ENCODE assay signal across 13 cellular contexts in genomic region chr7:150716939-150717338, GRCh38. TPM values are rescaled to one million over a fixed set of nuclear protein-coding genes. Genes with fewer than 3 reads are reported as not detected.
DNase-seq lines count a peak whose midpoint lies in the region; ATAC-seq, FAIRE-seq and TF ChIP-seq lines count a peak whose summit lies in the region.
"Had no signal": no experiment of that assay in that cellular context is flagged by ENCODE, and none has a peak within 500 bp of the region (broad histone marks: within the 10 kb centered on the region; RNA-seq: fewer than 3 reads in every experiment).

No MANE protein-coding gene starts in this region.

- intact Hi-C loops in activated CD4-positive, alpha-beta memory T cell treated with anti-CD3 and anti-CD28 coated beads for 36 hours (cut with micrococcal nuclease): loop anchor here (1.0 to 2.0 kb wide), 4 partner anchors 16 to 37 kb away; partner anchors contain the start of gene GIMAP2
- intact Hi-C loops in kidney (cut with DNase I): no loop called here
- intact Hi-C loops in stomach (cut with DNase I; ENCODE audit: low total_unique reads): no loop called here

- H3K4me3 Mint-ChIP-seq in T-helper 2 cell treated with Interferon-gamma antibody and Interleukin-4, amounts not matched to agents 5 μg/mL and 100 μg/mL, for 36 hours: peak overlapping the region; percentile 97
- peak overlapping the region; percentile 96 for H3K4me3 Mint-ChIP-seq in activated CD4-positive, alpha-beta memory T cell treated with anti-CD3 and anti-CD28 coated beads for 36 hours
- H3K4me3 Mint-ChIP-seq: H9, neural crest cell had no signal

- 42 to 67% (median 54%) methylated on average over 4 of the region's 4 CpGs for WGBS in stomach, 5 donors

- H3K9me3 Mint-ChIP-seq in T-helper 2 cell treated with Interferon-gamma antibody and Interleukin-4, amounts not matched to agents 5 μg/mL and 100 μg/mL, for 36 hours: peaks cover 20% of the 10 kb centered on the region
- peaks cover 16% of the 10 kb centered on the region for H3K9me3 Mint-ChIP-seq in activated CD4-positive, alpha-beta memory T cell treated with anti-CD3 and anti-CD28 coated beads for 36 hours

- POLR2A ChIA-PET in activated CD4-positive, alpha-beta memory T cell treated with anti-CD3 and anti-CD28 coated beads for 36 hours (lab: Charles Lee): interaction anchor here (0.7 to 4.6 kb wide), 13 partner anchors 15 to 270 kb away, joined by 3 to 45 read pairs (median 13); partner anchors contain the start of genes GIMAP2, GIMAP4, GIMAP5 and GIMAP6

- no peak for ATAC-seq in foreskin keratinocyte

- no peak for FAIRE-seq in kidney (lab: Jason Lieb, UNC)

- H3K4me1 ChIP-seq in kidney (ENCODE audit: control insufficient read depth in 1 of 2, insufficient read depth in 1 of 2, low read depth in 1 of 2, low read length in 2 of 2) (no peaks in the 10 kb centered on the region), stomach (peaks cover 0 to 6% (median 2%) of the 10 kb centered on the region in 4 donors), foreskin keratinocyte (no peaks in the 10 kb centered on the region)

- peak overlapping the region; percentile 66 to 67 for H3K4me3 ChIP-seq in kidney (ENCODE audit: low read length in 2 of 2)
- peak overlapping the region; percentile 28 to 46 (median 43) for H3K4me3 ChIP-seq in stomach

- no peaks in the 10 kb centered on the region for H3K27me3 Mint-ChIP-seq in T-helper 2 cell treated with Interferon-gamma antibody and Interleukin-4, amounts not matched to agents 5 μg/mL and 100 μg/mL, for 36 hours (ENCODE audit: low read depth)
- no peaks in the 10 kb centered on the region for H3K27me3 Mint-ChIP-seq in activated CD4-positive, alpha-beta memory T cell treated with anti-CD3 and anti-CD28 coated beads for 36 hours

- no peak for TF ChIP-seq POLR2A in stomach (IDR thresholded peaks at IDR 0.05)

- TF ChIP-seq CTCF in kidney (IDR thresholded peaks at IDR 0.05; ENCODE audit: borderline replicate concordance, extremely low read depth, insufficient read depth): no peak
- TF ChIP-seq CTCF in stomach (IDR thresholded peaks at IDR 0.05): no peak
- no peak for TF ChIP-seq CTCF in foreskin keratinocyte (conservative IDR thresholded peaks at IDR 0.05)

- H3K27me3 ChIP-seq in stomach: no peaks in the 10 kb centered on the region
- no peaks in the 10 kb centered on the region for H3K27me3 ChIP-seq in foreskin keratinocyte

- TF ChIP-seq EP300 in stomach (IDR thresholded peaks at IDR 0.05): no peak

- peaks cover 47% of the 10 kb centered on the region for H3K4me1 Mint-ChIP-seq in T-helper 2 cell treated with Interferon-gamma antibody and Interleukin-4, amounts not matched to agents 5 μg/mL and 100 μg/mL, for 36 hours (ENCODE audit: low read depth)
- H3K4me1 Mint-ChIP-seq in activated CD4-positive, alpha-beta memory T cell treated with anti-CD3 and anti-CD28 coated beads for 36 hours (ENCODE audit: low read depth): peaks cover 52% of the 10 kb centered on the region
- H3K4me1 Mint-ChIP-seq: H9, neural crest cell had no signal

- CTCF ChIA-PET in activated CD4-positive, alpha-beta memory T cell treated with anti-CD3 and anti-CD28 coated beads for 36 hours (lab: Charles Lee): interaction anchor here (0.7 to 5.0 kb wide), 10 partner anchors 14 to 268 kb away, joined by 3 to 39 read pairs (median 5); partner anchors contain the start of genes GIMAP4 and GIMAP5

- H3K27ac ChIP-seq in kidney (ENCODE audit: low read depth in 2 of 2, low read length in 2 of 2) (peak overlapping the region; percentile 32 to 58), stomach (peak overlapping the region; percentile 55 to 76 (median 67)), foreskin keratinocyte (no peak overlapping the region)

- peaks cover 62% of the 10 kb centered on the region for H3K36me3 Mint-ChIP-seq in T-helper 2 cell treated with Interferon-gamma antibody and Interleukin-4, amounts not matched to agents 5 μg/mL and 100 μg/mL, for 36 hours (ENCODE audit: low read depth)
- H3K36me3 Mint-ChIP-seq in activated CD4-positive, alpha-beta memory T cell treated with anti-CD3 and anti-CD28 coated beads for 36 hours: peaks cover 55% of the 10 kb centered on the region

- H3K9me3 ChIP-seq in kidney (ENCODE audit: control insufficient read depth in 1 of 2, low read length in 2 of 2): peaks cover 0 to 4% of the 10 kb centered on the region in 2 donors
- peaks cover 0 to 27% (median 10%) of the 10 kb centered on the region in 4 donors for H3K9me3 ChIP-seq in stomach

- H3K27ac Mint-ChIP-seq in T-helper 2 cell treated with Interferon-gamma antibody and Interleukin-4, amounts not matched to agents 5 μg/mL and 100 μg/mL, for 36 hours: peak overlapping the region; percentile 73
- peak overlapping the region; percentile 92 for H3K27ac Mint-ChIP-seq in activated CD4-positive, alpha-beta memory T cell treated with anti-CD3 and anti-CD28 coated beads for 36 hours
- H3K27ac Mint-ChIP-seq: H9 had no signal

- peak overlapping the region; percentile 51 to 63 for H3K9ac ChIP-seq in kidney (ENCODE audit: low read length in 2 of 2)

- no peaks in the 10 kb centered on the region for H3K36me3 ChIP-seq in kidney (ENCODE audit: control insufficient read depth in 1 of 2, insufficient read depth in 2 of 2, low read length in 2 of 2)
- peaks cover 0 to 13% (median 10%) of the 10 kb centered on the region in 4 donors for H3K36me3 ChIP-seq in stomach

- DNase-seq in T-helper 2 cell treated with Interferon-gamma antibody and Interleukin-4, amounts not matched to agents 5 μg/mL and 100 μg/mL, for 36 hours (ENCODE audit: low spot score): no peak
- DNase-seq in T-helper 2 cell (no peak), kidney (no peak), stomach (no peak), anterior cingulate cortex (lab: John Stamatoyannopoulos, UW) (no peak), foreskin keratinocyte (no peak), hypothalamus (lab: John Stamatoyannopoulos, UW) (no peak)
- DNase-seq in activated CD4-positive, alpha-beta memory T cell treated with anti-CD3 and anti-CD28 coated beads for 36 hours: no peak
- DNase-seq: 8988T, H9, hippocampal formation, NCI-H82 had no signal

RNA-seq across cellular contexts. Expression of gene GIMAP1, which starts 0.5 kb away (rescaled TPM):
- 1 to 10 TPM; 6.0 to 6.2 TPM for total RNA-seq in activated CD4-positive, alpha-beta memory T cell treated with anti-CD3 and anti-CD28 coated beads for 36 hours
- total RNA-seq in kidney: 10.2 TPM
- 6.4 TPM for polyA plus RNA-seq in kidney (ENCODE audit: insufficient read depth, low read depth, low replicate concordance)
- 1 to 10 TPM in 3 of 5 donors, under 1 TPM in 1, not detected in 1; 0.45 to 5.8 (median 4.7) TPM for total RNA-seq in stomach
- 1 to 10 TPM; 2.3 to 2.7 (median 2.4) TPM for polyA plus RNA-seq in stomach
- not detected in 2 replicates for total RNA-seq in foreskin keratinocyte
- not detected in 2 replicates for polyA plus RNA-seq in foreskin keratinocyte
- total RNA-seq: H9, neural crest cell had no signal

RNA-seq across cellular contexts. Expression of gene GIMAP5, which starts 20.3 kb away (rescaled TPM):
- total RNA-seq in activated CD4-positive, alpha-beta memory T cell treated with anti-CD3 and anti-CD28 coated beads for 36 hours: 10 to 100 TPM; 45.9 to 48.3 TPM
- total RNA-seq in kidney (30.0 TPM), stomach (10 to 100 TPM in 4 of 5 donors, 1 to 10 TPM in 1; 7.0 to 25.2 (median 20.9) TPM), foreskin keratinocyte (not detected in 2 replicates)
- polyA plus RNA-seq in kidney (ENCODE audit: insufficient read depth, low read depth, low replicate concordance) (21.2 TPM), stomach (10 to 100 TPM; 10.0 to 16.3 (median 14.0) TPM), foreskin keratinocyte (not detected in 2 replicates)
- total RNA-seq: H9 had no signal

RNA-seq across cellular contexts. Expression of gene GIMAP2, which starts 31.4 kb away (rescaled TPM):
- total RNA-seq in activated CD4-positive, alpha-beta memory T cell treated with anti-CD3 and anti-CD28 coated beads for 36 hours: 10 to 100 TPM; 38.8 to 44.1 TPM
- total RNA-seq in kidney (19.5 TPM), stomach (1 to 10 TPM in 3 of 5 donors, under 1 TPM in 1, not detected in 1; 0.58 to 8.3 (median 3.6) TPM), foreskin keratinocyte (0.25 and 0.41 TPM in 2 replicates)
- polyA plus RNA-seq in kidney (ENCODE audit: insufficient read depth, low read depth, low replicate concordance) (6.7 TPM), stomach (1 to 10 TPM; 2.6 to 5.3 (median 4.4) TPM), foreskin keratinocyte (0.14 and 0.25 TPM in 2 replicates)
- total RNA-seq: H9, neural crest cell had no signal
